ENCODE assay signal across 16 cellular contexts in the genomic region with DNA sequence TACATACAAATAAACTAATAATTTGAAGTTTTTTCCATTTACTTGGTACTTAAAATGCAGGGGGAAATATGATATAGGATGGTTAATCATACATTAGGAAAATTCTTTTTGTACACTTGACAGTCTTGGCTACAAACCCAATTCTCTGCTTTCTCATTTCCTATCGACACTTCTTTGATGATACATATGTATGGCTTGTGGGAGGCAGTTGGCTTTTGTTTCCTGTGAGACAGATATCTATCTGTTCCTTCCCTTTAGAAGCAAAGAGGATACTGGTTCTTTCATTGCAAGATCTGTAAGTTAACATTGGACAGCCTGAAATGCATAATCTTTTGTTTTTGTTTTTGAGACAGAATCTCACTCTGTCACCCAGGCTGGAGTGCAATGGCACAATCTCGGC. TPM values are rescaled to one million over a fixed set of nuclear protein-coding genes. Genes with fewer than 3 reads are reported as not detected.
DNase-seq lines count a peak whose midpoint lies in the region; ATAC-seq and TF ChIP-seq lines count a peak whose summit lies in the region.
"Had no signal": no experiment of that assay in that cellular context is flagged by ENCODE, and none has a peak within 500 bp of the region (broad histone marks: within the 10 kb centered on the region; RNA-seq: fewer than 3 reads in every experiment).

No MANE protein-coding gene starts in this region.

- H3K27ac ChIP-seq in uterus = no peak overlapping the region
- H3K27ac ChIP-seq: SJSA1 had no signal

- ATAC-seq in activated CD8-positive, alpha-beta T cell treated with anti-CD3 and anti-CD28 coated beads for 36 hours = no peak
- peak; percentile 58 to 70 for ATAC-seq in naive thymus-derived CD8-positive, alpha-beta T cell
- ATAC-seq: mucosa of descending colon had no signal

- no peaks in the 10 kb centered on the region for H3K36me3 ChIP-seq in uterus
- H3K36me3 ChIP-seq: adrenal gland had no signal

- intact Hi-C loops in activated naive CD4-positive, alpha-beta T cell treated with anti-CD3 and anti-CD28 coated beads for 36 hours (cut with micrococcal nuclease) = no loop called here
- intact Hi-C loops in activated CD8-positive, alpha-beta T cell treated with anti-CD3 and anti-CD28 coated beads for 36 hours (cut with micrococcal nuclease) = no loop called here
- intact Hi-C loops in uterus (cut with DNase I; ENCODE audit: low total_unique reads) = no loop called here

- peaks cover 29% of the 10 kb centered on the region for H3K4me1 Mint-ChIP-seq in activated naive CD4-positive, alpha-beta T cell treated with anti-CD3 and anti-CD28 coated beads, Interleukin-2, amount 50 U/mL, for 24 hours
- peaks cover 33% of the 10 kb centered on the region for H3K4me1 Mint-ChIP-seq in activated naive CD4-positive, alpha-beta T cell treated with anti-CD3 and anti-CD28 coated beads for 36 hours (ENCODE audit: low read depth)
- peaks cover 28% of the 10 kb centered on the region for H3K4me1 Mint-ChIP-seq in activated CD8-positive, alpha-beta T cell treated with anti-CD3 and anti-CD28 coated beads for 36 hours (ENCODE audit: low read depth)
- H3K4me1 Mint-ChIP-seq in naive thymus-derived CD8-positive, alpha-beta T cell = peaks cover 6 to 29% (median 27%) of the 10 kb centered on the region in 4 donors
- no peaks in the 10 kb centered on the region for H3K4me1 Mint-ChIP-seq in osteocyte (ENCODE audit: unreplicated experiment)

- H3K27me3 Mint-ChIP-seq in activated naive CD4-positive, alpha-beta T cell treated with anti-CD3 and anti-CD28 coated beads, Interleukin-2, amount 50 U/mL, for 24 hours = no peaks in the 10 kb centered on the region
- no peaks in the 10 kb centered on the region for H3K27me3 Mint-ChIP-seq in activated naive CD4-positive, alpha-beta T cell treated with anti-CD3 and anti-CD28 coated beads for 36 hours (ENCODE audit: low read depth)
- H3K27me3 Mint-ChIP-seq in activated CD8-positive, alpha-beta T cell treated with anti-CD3 and anti-CD28 coated beads for 36 hours = no peaks in the 10 kb centered on the region
- H3K27me3 Mint-ChIP-seq in naive thymus-derived CD8-positive, alpha-beta T cell = no peaks in the 10 kb centered on the region
- no peaks in the 10 kb centered on the region for H3K27me3 Mint-ChIP-seq in osteocyte (ENCODE audit: unreplicated experiment)

- no peaks in the 10 kb centered on the region for H3K9me3 Mint-ChIP-seq in activated naive CD4-positive, alpha-beta T cell treated with anti-CD3 and anti-CD28 coated beads, Interleukin-2, amount 50 U/mL, for 24 hours
- peaks cover 2% of the 10 kb centered on the region for H3K9me3 Mint-ChIP-seq in activated naive CD4-positive, alpha-beta T cell treated with anti-CD3 and anti-CD28 coated beads for 36 hours
- no peaks in the 10 kb centered on the region for H3K9me3 Mint-ChIP-seq in activated CD8-positive, alpha-beta T cell treated with anti-CD3 and anti-CD28 coated beads for 36 hours
- peaks cover 0 to 3% (median 0%) of the 10 kb centered on the region in 9 donors for H3K9me3 Mint-ChIP-seq in naive thymus-derived CD8-positive, alpha-beta T cell
- peaks cover 11% of the 10 kb centered on the region for H3K9me3 Mint-ChIP-seq in osteocyte (ENCODE audit: unreplicated experiment)

- no peak for TF ChIP-seq CTCF in activated CD8-positive, alpha-beta T cell treated with anti-CD3 and anti-CD28 coated beads for 36 hours (IDR thresholded peaks at IDR 0.05)
- TF ChIP-seq CTCF in uterus (IDR thresholded peaks at IDR 0.05) (no peak), osteocyte (IDR thresholded peaks at IDR 0.05) (no peak)

- DNase-seq in activated naive CD4-positive, alpha-beta T cell treated with anti-CD3 and anti-CD28 coated beads for 36 hours = no peak
- DNase-seq in KG1 (lab: John Stamatoyannopoulos, UW) (peak; percentile 42), uterus (no peak), osteocyte (ENCODE audit: extremely low spot score, unreplicated experiment) (no peak), NCI-H748 (lab: John Stamatoyannopoulos, UW; ENCODE audit: unreplicated experiment) (no peak)
- DNase-seq in activated CD8-positive, alpha-beta T cell treated with anti-CD3 and anti-CD28 coated beads for 36 hours = no peak
- peak in 3 of 10 donors; percentile 10 to 37 (median 30) for DNase-seq in naive thymus-derived CD8-positive, alpha-beta T cell
- DNase-seq: activated CD8-positive, alpha-beta memory T cell treated with anti-CD3 and anti-CD28 coated beads, Interleukin-2, amount 50 U/mL, for 48 hours; adrenal gland; Calu3; kidney; mucosa of descending colon; NCI-H1105; small intestine had no signal

- peaks cover 6% of the 10 kb centered on the region for H3K36me3 Mint-ChIP-seq in activated naive CD4-positive, alpha-beta T cell treated with anti-CD3 and anti-CD28 coated beads, Interleukin-2, amount 50 U/mL, for 24 hours
- peaks cover 22% of the 10 kb centered on the region for H3K36me3 Mint-ChIP-seq in activated naive CD4-positive, alpha-beta T cell treated with anti-CD3 and anti-CD28 coated beads for 36 hours (ENCODE audit: low read depth)
- peaks cover 29% of the 10 kb centered on the region for H3K36me3 Mint-ChIP-seq in activated CD8-positive, alpha-beta T cell treated with anti-CD3 and anti-CD28 coated beads for 36 hours (ENCODE audit: low read depth)
- H3K36me3 Mint-ChIP-seq in naive thymus-derived CD8-positive, alpha-beta T cell = peaks cover 6 to 58% (median 26%) of the 10 kb centered on the region in 3 donors
- peaks cover 32% of the 10 kb centered on the region for H3K36me3 Mint-ChIP-seq in osteocyte (ENCODE audit: unreplicated experiment)

- no peaks in the 10 kb centered on the region for H3K4me1 ChIP-seq in uterus
- H3K4me1 ChIP-seq: SJSA1 had no signal

- no peaks in the 10 kb centered on the region for H3K9me3 ChIP-seq in uterus
- H3K9me3 ChIP-seq: adrenal gland, mucosa of descending colon, SJSA1 had no signal

- no peaks in the 10 kb centered on the region for H3K27me3 ChIP-seq in uterus
- H3K27me3 ChIP-seq: adrenal gland, SJSA1 had no signal

- H3K4me3 Mint-ChIP-seq in activated naive CD4-positive, alpha-beta T cell treated with anti-CD3 and anti-CD28 coated beads, Interleukin-2, amount 50 U/mL, for 24 hours = no peak overlapping the region
- H3K4me3 Mint-ChIP-seq in activated naive CD4-positive, alpha-beta T cell treated with anti-CD3 and anti-CD28 coated beads for 36 hours = no peak overlapping the region
- no peak overlapping the region for H3K4me3 Mint-ChIP-seq in activated CD8-positive, alpha-beta T cell treated with anti-CD3 and anti-CD28 coated beads for 36 hours
- H3K4me3 Mint-ChIP-seq in naive thymus-derived CD8-positive, alpha-beta T cell = peak overlapping the region in 5 of 10 donors; percentile 12 to 37 (median 21)
- H3K4me3 Mint-ChIP-seq in osteocyte (ENCODE audit: unreplicated experiment) = no peak overlapping the region

- no peak for TF ChIP-seq POLR2A in uterus (IDR thresholded peaks at IDR 0.05)

- CTCF ChIA-PET in activated naive CD4-positive, alpha-beta T cell treated with anti-CD3 and anti-CD28 coated beads for 36 hours (lab: Charles Lee) = no interaction called here
- CTCF ChIA-PET in activated CD8-positive, alpha-beta T cell treated with anti-CD3 and anti-CD28 coated beads for 36 hours (lab: Charles Lee) = interaction anchor here (1.9 kb wide), 1 partner anchor 14 kb away, joined by 4 read pairs; no protein-coding TSS in a partner anchor

- H3K4me3 ChIP-seq in uterus = no peak overlapping the region
- H3K4me3 ChIP-seq: adrenal gland, mucosa of descending colon, SJSA1 had no signal

- H3K27ac Mint-ChIP-seq in activated naive CD4-positive, alpha-beta T cell treated with anti-CD3 and anti-CD28 coated beads, Interleukin-2, amount 50 U/mL, for 24 hours = peak overlapping the region; percentile 82
- H3K27ac Mint-ChIP-seq in activated naive CD4-positive, alpha-beta T cell treated with anti-CD3 and anti-CD28 coated beads for 36 hours = no peak overlapping the region
- H3K27ac Mint-ChIP-seq in activated CD8-positive, alpha-beta T cell treated with anti-CD3 and anti-CD28 coated beads for 36 hours = peak overlapping the region; percentile 2
- H3K27ac Mint-ChIP-seq in naive thymus-derived CD8-positive, alpha-beta T cell = peak overlapping the region in 9 of 10 donors; percentile 28 to 74 (median 61)
- no peak overlapping the region for H3K27ac Mint-ChIP-seq in osteocyte (ENCODE audit: unreplicated experiment)

- POLR2A ChIA-PET in activated CD8-positive, alpha-beta T cell treated with anti-CD3 and anti-CD28 coated beads for 36 hours (lab: Charles Lee) = no interaction called here
- POLR2A ChIA-PET in naive thymus-derived CD8-positive, alpha-beta T cell (lab: Charles Lee) = no interaction called here

RNA-seq across cellular contexts. Expression of a gene that starts 47.9 kb away (rescaled TPM):
- 10 to 100 TPM; 37.6 to 38.0 TPM for total RNA-seq in activated naive CD4-positive, alpha-beta T cell treated with anti-CD3 and anti-CD28 coated beads for 36 hours
- 10 to 100 TPM; 41.4 to 42.9 TPM for total RNA-seq in activated CD8-positive, alpha-beta T cell treated with anti-CD3 and anti-CD28 coated beads for 36 hours
- total RNA-seq in naive thymus-derived CD8-positive, alpha-beta T cell = 10 to 100 TPM; 29.2 to 34.6 TPM
- 100 to 1,000 TPM in 1 of 3 donors, 10 to 100 TPM in 2; 58.7 to 105 (median 80.7) TPM for polyA plus RNA-seq in naive thymus-derived CD8-positive, alpha-beta T cell
- 1 to 10 TPM in 3 of 4 donors, not detected in 1; 3.3 to 9.9 (median 8.9) TPM for total RNA-seq in uterus
- 1.6 and 3.5 TPM in 2 replicates for total RNA-seq in osteocyte

Comparison
In these comparisons a context has a peak if more than half of its experiments do, and no peak if none do; other contexts are left out.
1. H3K27ac Mint-ChIP-seq: peak in activated naive CD4-positive, alpha-beta T cell treated with anti-CD3 and anti-CD28 coated beads, Interleukin-2, amount 50 U/mL, for 24 hours (single experiment), activated CD8-positive, alpha-beta T cell treated with anti-CD3 and anti-CD28 coated beads for 36 hours (single experiment) and naive thymus-derived CD8-positive, alpha-beta T cell (9 of 10); none in activated naive CD4-positive, alpha-beta T cell treated with anti-CD3 and anti-CD28 coated beads for 36 hours (single experiment) and osteocyte (single experiment).